10 cellular contexts compared by ENCODE assay signal in the genomic region with DNA sequence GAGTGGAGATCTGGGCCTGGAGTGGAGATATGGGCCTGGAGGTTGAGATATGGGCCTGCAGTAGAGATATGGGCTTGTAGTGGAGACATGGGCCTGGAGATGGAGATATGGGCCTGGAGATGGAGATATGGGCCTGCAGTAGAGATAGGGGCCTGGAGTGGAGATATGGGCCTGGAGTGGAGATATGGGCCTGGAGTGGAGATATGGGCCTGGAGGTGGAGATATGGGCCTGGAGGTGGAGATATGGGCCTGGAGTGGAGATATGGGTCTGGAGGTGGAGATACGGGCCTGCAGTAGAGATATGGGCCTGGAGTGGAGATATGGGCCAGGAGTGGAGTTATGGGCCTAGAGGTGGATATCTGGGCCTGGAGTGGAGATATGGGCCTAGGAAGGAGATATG. TPM values are rescaled to one million over a fixed set of nuclear protein-coding genes. Genes with fewer than 3 reads are reported as not detected.
"Had no signal": no experiment of that assay in that cellular context is flagged by ENCODE, and none has a peak within 500 bp of the region (broad histone marks: within the 10 kb centered on the region; RNA-seq: fewer than 3 reads in every experiment).

No MANE protein-coding gene starts in this region.

- H3K4me3 ChIP-seq: HAP-1 had no signal

- H3K4me3 Mint-ChIP-seq: HFFc6 had no signal

- ATAC-seq: HCT116, HepG2 had no signal

- H3K4me1 ChIP-seq: HAP-1 had no signal

- DNase-seq: GOT3, H7, HFFc6 had no signal

- H3K27ac Mint-ChIP-seq: HFFc6, IgD-negative memory B cell had no signal

- H3K9me3 ChIP-seq: HAP-1 had no signal

- H3K36me3 ChIP-seq: HAP-1 had no signal

- H3K4me1 Mint-ChIP-seq: IgD-negative memory B cell had no signal

- H3K27ac ChIP-seq: HL-60 had no signal

RNA-seq across cellular contexts. Expression of a gene that starts 0.4 kb away (rescaled TPM):
- total RNA-seq: H4, H7, HepG2, HFFc6, HT1080 had no signal
- polyA plus RNA-seq: HepG2 had no signal

RNA-seq across cellular contexts. Expression of a gene that starts 14.5 kb away (rescaled TPM):
- total RNA-seq: H4, H7, HepG2, HFFc6, HT1080 had no signal
- polyA plus RNA-seq: HepG2, IgD-negative memory B cell had no signal

RNA-seq across cellular contexts. Expression of a gene that starts 30.9 kb away (rescaled TPM):
- total RNA-seq: H4, H7, HepG2, HFFc6, HT1080 had no signal
- polyA plus RNA-seq: HepG2 had no signal
